In the genomic region with DNA sequence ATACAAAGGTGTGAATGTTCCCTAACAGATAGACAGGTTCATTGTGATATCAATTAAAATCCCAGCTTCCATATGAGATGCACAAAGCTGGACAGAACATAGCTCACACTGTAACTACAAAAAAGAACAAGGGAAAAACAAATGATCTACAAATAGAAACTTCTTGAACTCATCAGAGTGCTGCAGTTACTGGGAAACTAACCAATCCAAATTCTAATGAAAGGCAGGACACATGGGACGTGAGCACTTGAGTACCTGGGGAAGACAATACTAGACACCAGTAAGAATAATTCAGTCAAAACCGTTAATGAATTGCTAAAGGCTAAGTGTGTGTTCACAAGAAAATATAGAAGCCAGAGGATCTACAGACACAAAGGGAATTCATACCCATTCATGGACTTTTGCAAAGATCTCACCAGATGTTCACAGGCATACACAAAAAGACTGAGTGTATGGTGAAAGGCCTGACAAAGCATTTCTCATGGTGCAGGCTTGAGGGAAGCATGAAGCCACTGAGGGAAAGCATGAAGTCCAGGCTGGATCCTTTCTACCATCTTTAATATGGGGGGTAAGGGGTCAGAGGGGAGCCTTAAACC, we compare ENCODE assay signal across 17 cellular contexts. TPM values are rescaled to one million over a fixed set of nuclear protein-coding genes. Genes with fewer than 3 reads are reported as not detected.
DNase-seq lines count a peak whose midpoint lies in the region; ATAC-seq and TF ChIP-seq lines count a peak whose summit lies in the region.
"Had no signal": no experiment of that assay in that cellular context is flagged by ENCODE, and none has a peak within 500 bp of the region (broad histone marks: within the 10 kb centered on the region; RNA-seq: fewer than 3 reads in every experiment).

No MANE protein-coding gene starts in this region.

- H3K9me3 Mint-ChIP-seq in chondrocyte (ENCODE audit: low read depth) = no peaks in the 10 kb centered on the region
- H3K9me3 Mint-ChIP-seq: CD4-positive, CD25-positive, alpha-beta regulatory T cell; H9 had no signal

- TF ChIP-seq CTCF in right atrium auricular region (IDR thresholded peaks at IDR 0.05) (no peak), chondrocyte (IDR thresholded peaks at IDR 0.05) (no peak), testis (IDR thresholded peaks at IDR 0.05) (no peak)

- H3K27ac ChIP-seq in right atrium auricular region = peak overlapping the region in 1 of 2 donors; percentile 17
- no peak overlapping the region for H3K27ac ChIP-seq in testis

- no peak overlapping the region for H3K4me3 Mint-ChIP-seq in chondrocyte (ENCODE audit: unreplicated experiment)
- H3K4me3 Mint-ChIP-seq: CD4-positive, CD25-positive, alpha-beta regulatory T cell; H9 had no signal

- no peaks in the 10 kb centered on the region for H3K9me3 ChIP-seq in right atrium auricular region
- no peaks in the 10 kb centered on the region for H3K9me3 ChIP-seq in testis
- H3K9me3 ChIP-seq: BE2C, Caco-2 had no signal

- DNase-seq in Right ventricle myocardium superior = no peak
- no peak for DNase-seq in right atrium auricular region (ENCODE audit: low spot score)
- no peak for DNase-seq in chondrocyte (ENCODE audit: low spot score)
- DNase-seq in medulla oblongata (ENCODE audit: extremely low spot score) = peak; percentile 55
- DNase-seq in testis = no peak
- DNase-seq: BE2C; Caco-2; CD4-positive, CD25-positive, alpha-beta regulatory T cell; GDM1; H9; NCI-H1092 treated with DMSO at 0.1 percent for 48 hours; NCI-H146; NCI-H2029 treated with DMSO at 0.1 percent for 48 hours had no signal

- H3K4me3 ChIP-seq in right atrium auricular region (no peak overlapping the region), testis (no peak overlapping the region)

- peaks cover 0 to 5% of the 10 kb centered on the region in 2 donors for H3K4me1 ChIP-seq in right atrium auricular region
- H3K4me1 ChIP-seq in testis = no peaks in the 10 kb centered on the region
- H3K4me1 ChIP-seq: Caco-2 had no signal

- intact Hi-C loops in Right ventricle myocardium superior (cut with DNase I) (no loop called here), testis (cut with DNase I; ENCODE audit: low total_unique reads) (loop anchor here (10.0 kb wide), 1 partner anchor 263 kb away; no protein-coding TSS in a partner anchor)

- peak; percentile 68 for ATAC-seq in Right ventricle myocardium superior (ENCODE audit: poor library complexity)
- no peak for ATAC-seq in GM19452 (IDR thresholded peaks at IDR 0.05; ENCODE audit: unreplicated experiment)
- ATAC-seq in GM21526 (IDR thresholded peaks at IDR 0.05; ENCODE audit: low FRiP score, unreplicated experiment) = no peak

- H3K27me3 ChIP-seq in right atrium auricular region (no peaks in the 10 kb centered on the region), testis (no peaks in the 10 kb centered on the region)
- H3K27me3 ChIP-seq: BE2C had no signal

- TF ChIP-seq POLR2A in testis (IDR thresholded peaks at IDR 0.05) = no peak

- peaks cover 7% of the 10 kb centered on the region for H3K36me3 Mint-ChIP-seq in chondrocyte (ENCODE audit: low read depth)

- H3K27ac Mint-ChIP-seq in chondrocyte (ENCODE audit: unreplicated experiment) = peak overlapping the region; percentile 10
- H3K27ac Mint-ChIP-seq: CD4-positive, CD25-positive, alpha-beta regulatory T cell had no signal

- H3K36me3 ChIP-seq in right atrium auricular region = no peaks in the 10 kb centered on the region
- H3K36me3 ChIP-seq in testis (ENCODE audit: low read depth, missing control alignments) = no peaks in the 10 kb centered on the region
- H3K36me3 ChIP-seq: BE2C had no signal

- no peaks in the 10 kb centered on the region for H3K27me3 Mint-ChIP-seq in chondrocyte (ENCODE audit: low read depth)
- H3K27me3 Mint-ChIP-seq: CD4-positive, CD25-positive, alpha-beta regulatory T cell had no signal

- peaks cover 13% of the 10 kb centered on the region for H3K4me1 Mint-ChIP-seq in chondrocyte (ENCODE audit: low read depth)

- WGBS in testis, 2 donors = 85 to 92% methylated on average over 2 of the region's 2 CpGs

RNA-seq across cellular contexts. Expression of a gene that starts 7.8 kb away (rescaled TPM):
- 36.4 TPM for total RNA-seq in Right ventricle myocardium superior
- total RNA-seq in right atrium auricular region = 10 to 100 TPM; 21.7 to 40.6 TPM
- total RNA-seq in chondrocyte = not detected in 3 replicates
- total RNA-seq in testis = not detected
- polyA plus RNA-seq in testis (ENCODE audit: insufficient read depth, low read depth, low replicate concordance) = 0.11 TPM
- total RNA-seq: A172; Caco-2; CD4-positive, CD25-positive, alpha-beta regulatory T cell; Daoy; H9 had no signal

Comparison
In these comparisons a context has a peak if more than half of its experiments do, and no peak if none do; other contexts are left out.
1. RNA of a gene that starts 7.8 kb away (total RNA-seq): 21.7 to 40.6 TPM in right atrium auricular region and 36.4 TPM in Right ventricle myocardium superior (single experiment); not detected in testis and not detected in chondrocyte; every median in the first group is over 10 times any median in the second.